Comparison of ENCODE assay signal across 35 cellular contexts in the genomic region with DNA sequence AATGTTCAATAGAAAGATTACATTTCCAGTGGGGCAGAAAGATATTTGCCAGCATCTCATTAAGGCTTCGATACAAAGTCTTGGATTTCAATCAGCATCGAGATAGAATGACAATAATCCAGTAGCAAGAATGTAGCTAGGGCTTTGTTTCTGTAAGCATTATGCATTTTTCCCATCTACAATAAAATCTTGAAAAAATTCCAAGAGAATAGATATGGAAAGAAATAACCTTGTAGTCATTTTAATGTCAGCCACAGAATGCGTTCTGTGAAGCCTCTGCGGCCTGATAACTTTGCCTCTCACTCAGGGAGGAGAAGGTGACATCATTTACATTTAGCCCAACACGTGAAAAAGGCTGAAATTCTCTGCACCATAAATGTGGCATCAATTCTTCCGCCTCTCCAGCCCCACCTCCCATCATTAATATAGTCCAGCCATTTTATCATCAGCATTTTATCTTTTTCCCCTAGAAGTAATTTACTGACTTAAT.
"Had no signal": no experiment of that assay in that cellular context is flagged by ENCODE, and none has a peak within 500 bp of the region (broad histone marks: within the 10 kb centered on the region; RNA-seq: fewer than 3 reads in every experiment).

No MANE protein-coding gene starts in this region.

- H3K9me3 ChIP-seq: esophagus squamous epithelium, left ventricle myocardium inferior, neutrophil, psoas muscle, sigmoid colon, stomach, suprapubic skin, tibial nerve had no signal

- H3K27ac Mint-ChIP-seq: activated CD4-positive, alpha-beta memory T cell treated with anti-CD3 and anti-CD28 coated beads for 36 hours; activated naive CD4-positive, alpha-beta T cell treated with anti-CD3 and anti-CD28 coated beads, Interleukin-2, amount 10 ng/mL, durations not matched to agents 7 days and 5 days; activated naive CD8-positive, alpha-beta T cell treated with anti-CD3 and anti-CD28 coated beads, Interleukin-2, amount 10 ng/mL, durations not matched to agents 7 days and 5 days; activated T-helper 1 cell treated with anti-CD3 and anti-CD28 coated beads, Interleukin-12 subunit alpha, Interleukin-12 subunit beta, Interleukin-2, Interleukin-4 antibody, amounts not matched to agents 30 ng/mL and 10 ng/mL and 1 ng/mL, durations not matched to agents 14 hours and 24 hours and 36 hours; dendritic cell treated with granulocyte-macrophage colony-stimulating factor and Interleukin-4, amounts not matched to agents 40 ng/mL and 50 ng/mL, for 4 days; natural killer cell; stimulated activated memory B cell treated with anti-CD40 and anti-IgM and Interleukin-4, amounts not matched to agents 10 μg/mL and 1 μg/mL and 100 μg/mL, for 72 hours; T-helper 1 cell treated with Interleukin-12 subunit alpha and Interleukin-12 subunit beta and Interleukin-4 antibody, amounts not matched to agents 30 μg/mL and 1 μg/mL, for 36 hours had no signal

- H3K4me3 Mint-ChIP-seq: activated CD4-positive, alpha-beta memory T cell treated with anti-CD3 and anti-CD28 coated beads for 36 hours; activated naive CD4-positive, alpha-beta T cell treated with anti-CD3 and anti-CD28 coated beads, Interleukin-2, amount 10 ng/mL, durations not matched to agents 7 days and 5 days; activated naive CD8-positive, alpha-beta T cell treated with anti-CD3 and anti-CD28 coated beads, Interleukin-2, amount 10 ng/mL, durations not matched to agents 7 days and 5 days; activated T-helper 1 cell treated with anti-CD3 and anti-CD28 coated beads, Interleukin-12 subunit alpha, Interleukin-12 subunit beta, Interleukin-2, Interleukin-4 antibody, amounts not matched to agents 30 ng/mL and 10 ng/mL and 1 ng/mL, durations not matched to agents 14 hours and 24 hours and 36 hours; dendritic cell treated with granulocyte-macrophage colony-stimulating factor and Interleukin-4, amounts not matched to agents 40 ng/mL and 50 ng/mL, for 4 days; natural killer cell; stimulated activated memory B cell treated with anti-CD40 and anti-IgM and Interleukin-4, amounts not matched to agents 10 μg/mL and 1 μg/mL and 100 μg/mL, for 72 hours; T-helper 1 cell treated with Interleukin-12 subunit alpha and Interleukin-12 subunit beta and Interleukin-4 antibody, amounts not matched to agents 30 μg/mL and 1 μg/mL, for 36 hours had no signal

- H3K27ac ChIP-seq: epithelial cell of prostate, esophagus squamous epithelium, left ventricle myocardium inferior, neutrophil, psoas muscle, sigmoid colon, stomach, suprapubic skin, tibial nerve, VCaP had no signal

- H3K27me3 Mint-ChIP-seq: stimulated activated memory B cell treated with anti-CD40 and anti-IgM and Interleukin-4, amounts not matched to agents 10 μg/mL and 1 μg/mL and 100 μg/mL, for 72 hours had no signal

- DNase-seq: activated CD4-positive, alpha-beta memory T cell treated with anti-CD3 and anti-CD28 coated beads for 36 hours; activated CD4-positive, alpha-beta T cell treated with anti-CD3 and anti-CD28 coated beads for 48 hours; activated CD8-positive, alpha-beta memory T cell treated with anti-CD3 and anti-CD28 coated beads, Interleukin-2, amount 50 U/mL, for 4 hours; activated gamma-delta T cell; activated naive CD4-positive, alpha-beta T cell treated with anti-CD3 and anti-CD28 coated beads, Interleukin-2, amount 10 ng/mL, durations not matched to agents 7 days and 5 days; activated naive CD8-positive, alpha-beta T cell treated with anti-CD3 and anti-CD28 coated beads, Interleukin-2, amount 10 ng/mL, durations not matched to agents 7 days and 5 days; activated T-cell treated with anti-CD3 and anti-CD28 coated beads, Interleukin-2, amount 50 U/mL, for 1 hour; central memory CD4-positive, alpha-beta T cell; effector CD4-positive, alpha-beta T cell; esophagus squamous epithelium; foreskin melanocyte; left ventricle myocardium inferior; mesendoderm; natural killer cell; psoas muscle; sigmoid colon; stimulated activated CD4-positive, alpha-beta T cell treated with anti-CD3 and anti-CD28 coated beads, Interleukin-1b, Interleukin-23, amount 100 ng/mL, for 48 hours; stimulated activated CD4-positive, alpha-beta T cell treated with anti-CD3 and anti-CD28 coated beads, Interleukin-4, amount 100 ng/mL, for 4 hours; stimulated activated CD8-positive, alpha-beta memory T cell treated with anti-CD3 and anti-CD28 coated beads, Interleukin-4, amount 100 ng/mL, for 48 hours; stomach; SW 1271; T-helper 9 cell had no signal

- FAIRE-seq: astrocyte, small intestine, TTC549 had no signal

- H3K36me3 ChIP-seq: esophagus squamous epithelium, left ventricle myocardium inferior, neutrophil, sigmoid colon, stomach, suprapubic skin, tibial nerve had no signal

- H3K4me1 Mint-ChIP-seq: activated naive CD4-positive, alpha-beta T cell treated with anti-CD3 and anti-CD28 coated beads, Interleukin-2, amount 10 ng/mL, durations not matched to agents 7 days and 5 days; activated naive CD8-positive, alpha-beta T cell treated with anti-CD3 and anti-CD28 coated beads, Interleukin-2, amount 10 ng/mL, durations not matched to agents 7 days and 5 days; natural killer cell; stimulated activated memory B cell treated with anti-CD40 and anti-IgM and Interleukin-4, amounts not matched to agents 10 μg/mL and 1 μg/mL and 100 μg/mL, for 72 hours had no signal

- H3K36me3 Mint-ChIP-seq: activated CD4-positive, alpha-beta memory T cell treated with anti-CD3 and anti-CD28 coated beads for 36 hours; activated naive CD4-positive, alpha-beta T cell treated with anti-CD3 and anti-CD28 coated beads, Interleukin-2, amount 10 ng/mL, durations not matched to agents 7 days and 5 days; activated naive CD8-positive, alpha-beta T cell treated with anti-CD3 and anti-CD28 coated beads, Interleukin-2, amount 10 ng/mL, durations not matched to agents 7 days and 5 days; natural killer cell; stimulated activated memory B cell treated with anti-CD40 and anti-IgM and Interleukin-4, amounts not matched to agents 10 μg/mL and 1 μg/mL and 100 μg/mL, for 72 hours had no signal

- H3K9me3 Mint-ChIP-seq: activated CD4-positive, alpha-beta memory T cell treated with anti-CD3 and anti-CD28 coated beads for 36 hours; activated naive CD4-positive, alpha-beta T cell treated with anti-CD3 and anti-CD28 coated beads, Interleukin-2, amount 10 ng/mL, durations not matched to agents 7 days and 5 days; activated naive CD8-positive, alpha-beta T cell treated with anti-CD3 and anti-CD28 coated beads, Interleukin-2, amount 10 ng/mL, durations not matched to agents 7 days and 5 days; activated T-helper 1 cell treated with anti-CD3 and anti-CD28 coated beads, Interleukin-12 subunit alpha, Interleukin-12 subunit beta, Interleukin-2, Interleukin-4 antibody, amounts not matched to agents 30 ng/mL and 10 ng/mL and 1 ng/mL, durations not matched to agents 14 hours and 24 hours and 36 hours; dendritic cell treated with granulocyte-macrophage colony-stimulating factor and Interleukin-4, amounts not matched to agents 40 ng/mL and 50 ng/mL, for 4 days; natural killer cell; stimulated activated memory B cell treated with anti-CD40 and anti-IgM and Interleukin-4, amounts not matched to agents 10 μg/mL and 1 μg/mL and 100 μg/mL, for 72 hours; T-helper 1 cell treated with Interleukin-12 subunit alpha and Interleukin-12 subunit beta and Interleukin-4 antibody, amounts not matched to agents 30 μg/mL and 1 μg/mL, for 36 hours had no signal

- H3K4me3 ChIP-seq: esophagus squamous epithelium, left ventricle myocardium inferior, lung, psoas muscle, sigmoid colon, stomach, suprapubic skin, tibial nerve had no signal

- H3K4me1 ChIP-seq: esophagus squamous epithelium, left ventricle myocardium inferior, psoas muscle, stomach, suprapubic skin, tibial nerve had no signal

- ATAC-seq: natural killer cell; psoas muscle; stimulated activated memory B cell treated with anti-CD40 and anti-IgM and Interleukin-4, amounts not matched to agents 10 μg/mL and 1 μg/mL and 100 μg/mL, for 72 hours had no signal
